In genomic region chr5:34188001-34188822, GRCh38 we compare ENCODE assay signal across 8 cellular contexts.
DNase-seq lines count a peak whose midpoint lies in the region; ATAC-seq and TF ChIP-seq lines count a peak whose summit lies in the region.
"Not testable (repeated sequence)": the region's sequence is repeated elsewhere in the genome, so short reads cannot be mapped to it uniquely, and the experiment has no call there.

No MANE protein-coding gene starts in this region.

- intact Hi-C loops in CD14-positive monocyte (cut with micrococcal nuclease), result not testable (repeated sequence)

- H3K79me1 ChIP-seq in trophoblast cell (ENCODE audit: low read length), result not testable (repeated sequence)

- H3K4me3 Mint-ChIP-seq in CD14-positive monocyte; endothelial cell (ENCODE audit: unreplicated experiment); stimulated activated effector memory CD8-positive, alpha-beta T cell treated with anti-CD3 and anti-CD28 coated beads, Interleukin-12 subunit alpha, Interleukin-12 subunit beta, amount 100 ng/mL, for 72 hours: not testable (repeated sequence)

- DNase-seq in CD14-positive monocyte (ENCODE audit: low spot score) (peak; percentile 61), SK-MEL-5 (ENCODE audit: low read depth, low spot score) (peak; percentile 93), endothelial cell (ENCODE audit: low spot score) (peak; percentile 94), iris pigment epithelial cell (ENCODE audit: low read depth) (peak; percentile 68), trophoblast cell (peak; percentile 42 to 69)
- DNase-seq in activated effector memory CD4-positive, alpha-beta T cell treated with Interleukin-2 at 50 U/mL for 16 hours, result peak; percentile 41
- DNase-seq in stimulated activated effector memory CD8-positive, alpha-beta T cell treated with anti-CD3 and anti-CD28 coated beads, Interleukin-12 subunit alpha, Interleukin-12 subunit beta, amount 100 ng/mL, for 72 hours (ENCODE audit: low spot score in 2 of 2), result peak; percentile 69 to 90

- H2BK12ac ChIP-seq in trophoblast cell (ENCODE audit: low read length), result not testable (repeated sequence)

- H3K9ac ChIP-seq in trophoblast cell (ENCODE audit: low read length), result not testable (repeated sequence)

- H3K27ac Mint-ChIP-seq in CD14-positive monocyte, result not testable (repeated sequence)
- peak overlapping the region; percentile 20 for H3K27ac Mint-ChIP-seq in endothelial cell (ENCODE audit: unreplicated experiment)
- H3K27ac Mint-ChIP-seq in stimulated activated effector memory CD8-positive, alpha-beta T cell treated with anti-CD3 and anti-CD28 coated beads, Interleukin-12 subunit alpha, Interleukin-12 subunit beta, amount 100 ng/mL, for 72 hours, result peak overlapping the region; percentile 29

- not testable (repeated sequence) for H3K4me1 Mint-ChIP-seq in CD14-positive monocyte
- H3K4me1 Mint-ChIP-seq in endothelial cell (ENCODE audit: unreplicated experiment), result peaks cover 21% of the 10 kb centered on the region
- H3K4me1 Mint-ChIP-seq in stimulated activated effector memory CD8-positive, alpha-beta T cell treated with anti-CD3 and anti-CD28 coated beads, Interleukin-12 subunit alpha, Interleukin-12 subunit beta, amount 100 ng/mL, for 72 hours, result peaks cover 36% of the 10 kb centered on the region

- not testable (repeated sequence) for H3K4me2 ChIP-seq in trophoblast cell (ENCODE audit: low read length)

- H3K27me3 ChIP-seq in trophoblast cell (ENCODE audit: insufficient read depth, low read length), result not testable (repeated sequence)

- not testable (repeated sequence) for H4K12ac ChIP-seq in trophoblast cell (ENCODE audit: low read depth, low read length)

- not testable (repeated sequence) for H3K9me3 ChIP-seq in HEK293 (ENCODE audit: control insufficient read depth, insufficient read depth, low read depth, low read length); trophoblast cell (ENCODE audit: insufficient read depth, low read depth, low read length)

- H2AK5ac ChIP-seq in trophoblast cell (ENCODE audit: low read length), result not testable (repeated sequence)

- CTCF ChIA-PET in HEK293 (lab: Yijun Ruan, JAX), result not testable (repeated sequence)

- H3K4me3 ChIP-seq in HEK293 (ENCODE audit: low read depth, low read length); trophoblast cell (ENCODE audit: low read depth, low read length): not testable (repeated sequence)

- peaks cover 34 to 39% of the 10 kb centered on the region in 2 donors for H3K36me3 Mint-ChIP-seq in CD14-positive monocyte
- peaks cover 22% of the 10 kb centered on the region for H3K36me3 Mint-ChIP-seq in endothelial cell (ENCODE audit: low read depth, unreplicated experiment)
- peaks cover 37% of the 10 kb centered on the region for H3K36me3 Mint-ChIP-seq in stimulated activated effector memory CD8-positive, alpha-beta T cell treated with anti-CD3 and anti-CD28 coated beads, Interleukin-12 subunit alpha, Interleukin-12 subunit beta, amount 100 ng/mL, for 72 hours

- H3K18ac ChIP-seq in trophoblast cell (ENCODE audit: low read length), result not testable (repeated sequence)

- TF ChIP-seq CTCF in CD14-positive monocyte (IDR thresholded peaks at IDR 0.05), result peak; percentile 45
- not testable (repeated sequence) for TF ChIP-seq CTCF in HEK293 (tag by site-specific recombination; IDR thresholded peaks at IDR 0.05)
- TF ChIP-seq CTCF in endothelial cell (IDR thresholded peaks at IDR 0.05; ENCODE audit: unreplicated experiment), result peak; percentile 72

- peaks cover 5 to 33% (median 12%) of the 10 kb centered on the region in 7 donors for H3K9me3 Mint-ChIP-seq in CD14-positive monocyte
- H3K9me3 Mint-ChIP-seq in endothelial cell (ENCODE audit: unreplicated experiment); stimulated activated effector memory CD8-positive, alpha-beta T cell treated with anti-CD3 and anti-CD28 coated beads, Interleukin-12 subunit alpha, Interleukin-12 subunit beta, amount 100 ng/mL, for 72 hours: not testable (repeated sequence)

- POLR2A ChIA-PET in HEK293 (lab: Yijun Ruan, JAX), result not testable (repeated sequence)

- not testable (repeated sequence) for H4K8ac ChIP-seq in trophoblast cell (ENCODE audit: low read depth, low read length)

- not testable (repeated sequence) for ATAC-seq in stimulated activated effector memory CD8-positive, alpha-beta T cell treated with anti-CD3 and anti-CD28 coated beads, Interleukin-12 subunit alpha, Interleukin-12 subunit beta, amount 100 ng/mL, for 72 hours

- in situ Hi-C loops in SK-MEL-5 (cut with HindIII; ENCODE audit: low pct_unique_long_range_greater_than_20kb, low sequenced_read_pairs), result not testable (repeated sequence)

- H2AFZ ChIP-seq in trophoblast cell (ENCODE audit: insufficient read depth, low read length, poor library complexity), result not testable (repeated sequence)

- H3K23ac ChIP-seq in trophoblast cell (ENCODE audit: low read length), result not testable (repeated sequence)

- not testable (repeated sequence) for H2BK5ac ChIP-seq in trophoblast cell (ENCODE audit: low read depth, low read length, poor library complexity)

- not testable (repeated sequence) for H3K27ac ChIP-seq in HEK293 (ENCODE audit: extremely low read depth, low read depth, low read length); trophoblast cell (ENCODE audit: low read depth, low read length)

- not testable (repeated sequence) for H4K91ac ChIP-seq in trophoblast cell (ENCODE audit: low read depth, low read length)

- H2BK120ac ChIP-seq in trophoblast cell (ENCODE audit: insufficient read depth, low read length, poor library complexity), result not testable (repeated sequence)

- not testable (repeated sequence) for H3K36me3 ChIP-seq in HEK293 (ENCODE audit: control insufficient read depth in 2 of 2, insufficient read depth in 1 of 2, low read length in 2 of 2); trophoblast cell (ENCODE audit: control insufficient read depth in 1 of 2, insufficient read depth in 2 of 2, low read length in 2 of 2)

- no CpG with 5 or more reads among the region's 11 CpGs for WGBS in trophoblast cell (ENCODE audit: extremely low coverage, insufficient coverage, insufficient read length)

- not testable (repeated sequence) for H3K14ac ChIP-seq in trophoblast cell (ENCODE audit: low read length)

- H3K79me2 ChIP-seq in trophoblast cell (ENCODE audit: control insufficient read depth, insufficient read depth, low read length, poor library complexity), result not testable (repeated sequence)

- not testable (repeated sequence) for H3K27me3 Mint-ChIP-seq in CD14-positive monocyte (ENCODE audit: low read depth in 3 of 3)
- H3K27me3 Mint-ChIP-seq in endothelial cell (ENCODE audit: unreplicated experiment), result peaks cover 21% of the 10 kb centered on the region

- H3K4ac ChIP-seq in trophoblast cell (ENCODE audit: low read depth, low read length), result not testable (repeated sequence)

- H3K4me1 ChIP-seq in HEK293 (ENCODE audit: control insufficient read depth, insufficient read depth, low read length); trophoblast cell (ENCODE audit: control insufficient read depth in 1 of 2, insufficient read depth in 2 of 2, low read length in 2 of 2): not testable (repeated sequence)

TF ChIP-seq in HEK293, 187 proteins besides CTCF, POLR2A, EP300 and RAD21:
- peak; percentile 25; the same call in 1 of the 2 replicates for TF ChIP-seq ZNF518A (tag by site-specific recombination; conservative IDR thresholded peaks at IDR 0.05; ENCODE audit: low read depth)
- TF ChIP-seq KLF7 (tag by site-specific recombination; IDR thresholded peaks at IDR 0.05; ENCODE audit: borderline replicate concordance), result peak; percentile 70; the same call in 1 of the 2 replicates
- peak; percentile 76 for TF ChIP-seq ZNF335 (tag by site-specific recombination; conservative IDR thresholded peaks at IDR 0.05)
- peak; percentile 12 for TF ChIP-seq ZNF654 (tag by site-specific recombination; IDR thresholded peaks at IDR 0.05; ENCODE audit: low read depth)
- peak; percentile 40; the same call in 1 of the 2 replicates for TF ChIP-seq ZNF585B (tag by site-specific recombination; IDR thresholded peaks at IDR 0.05)
- peak; percentile 37 for TF ChIP-seq KLF9 (tag by site-specific recombination; IDR thresholded peaks at IDR 0.05; ENCODE audit: low read depth)
- TF ChIP-seq KLF10 (tag by site-specific recombination; IDR thresholded peaks at IDR 0.05), result 0 out of 2 replicates have a peak, but pooled peaks have one; percentile 14
TF ChIP-seq in HEK293: peak in this region for 7; not testable (repeated sequence) for 180.

Comparison
In these comparisons a context has a peak if more than half of its experiments do, and no peak if none do; other contexts are left out.
1. DNase-seq: peak in every context shown above with its lines; median percentile 94 in endothelial cell; 93 in SK-MEL-5; 80 in stimulated activated effector memory CD8-positive, alpha-beta T cell treated with anti-CD3 and anti-CD28 coated beads, Interleukin-12 subunit alpha, Interleukin-12 subunit beta, amount 100 ng/mL, for 72 hours; 68 in iris pigment epithelial cell; 61 in CD14-positive monocyte; 56 in trophoblast cell; 41 in activated effector memory CD4-positive, alpha-beta T cell treated with Interleukin-2 at 50 U/mL for 16 hours.